1 cellular context compared by ENCODE assay signal in genomic region chr10:44008917-44009620, GRCh38.
TF ChIP-seq lines count a peak whose summit lies in the region.

No MANE protein-coding gene starts in this region.

TF ChIP-seq in K562, 482 proteins besides CTCF, POLR2A, EP300 and RAD21:
- peak; percentile 30; the same call in 1 of the 2 replicates for TF ChIP-seq TFE3 (CRISPR knock-in tag; IDR thresholded peaks at IDR 0.05)
- no peak for TF ChIP-seq ZNF280A (IDR thresholded peaks at IDR 0.05; ENCODE audit: low read depth, partially characterized antibody)
TF ChIP-seq in K562: peak in this region for 1.
